In the genomic region with DNA sequence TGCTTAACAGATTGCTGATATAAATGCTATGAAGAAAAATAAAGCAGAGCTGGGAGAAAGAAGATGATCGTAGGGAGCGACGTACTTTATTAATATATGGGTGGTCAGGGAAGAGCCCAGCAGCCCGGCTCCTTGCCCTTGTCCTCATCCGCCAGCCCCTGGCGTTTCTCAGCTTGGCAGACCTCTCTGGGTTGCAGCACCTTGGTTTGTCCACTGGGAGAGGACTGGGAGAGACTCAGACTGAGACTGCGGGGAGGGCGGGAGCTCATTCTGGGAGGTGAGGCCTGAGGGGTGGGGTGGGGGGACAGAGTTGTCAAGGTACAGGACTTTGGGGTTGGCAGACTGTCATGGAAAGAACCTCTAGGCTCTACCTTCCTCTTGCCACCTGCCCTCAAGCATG, we compare ENCODE assay signal across 20 cellular contexts. TPM values are rescaled to one million over a fixed set of nuclear protein-coding genes. Genes with fewer than 3 reads are reported as not detected.
DNase-seq lines count a peak whose midpoint lies in the region; ATAC-seq and TF ChIP-seq lines count a peak whose summit lies in the region.
"Had no signal": no experiment of that assay in that cellular context is flagged by ENCODE, and none has a peak within 500 bp of the region (broad histone marks: within the 10 kb centered on the region; RNA-seq: fewer than 3 reads in every experiment).

No MANE protein-coding gene starts in this region.

- intact Hi-C loops in upper lobe of right lung (cut with DNase I) = no loop called here

- no peaks in the 10 kb centered on the region for H3K9me3 ChIP-seq in upper lobe of right lung
- H3K9me3 ChIP-seq: psoas muscle had no signal

- TF ChIP-seq CTCF in epithelial cell of esophagus (IDR thresholded peaks at IDR 0.05; ENCODE audit: insufficient read depth, low read depth, low read length, missing control alignments) (peak; percentile 10), upper lobe of right lung (IDR thresholded peaks at IDR 0.05) (no peak)

- peaks cover 36% of the 10 kb centered on the region for H3K4me1 ChIP-seq in upper lobe of right lung

- ATAC-seq in upper lobe of right lung (no peak), GM18519 (IDR thresholded peaks at IDR 0.05; ENCODE audit: low FRiP score, unreplicated experiment) (no peak)
- ATAC-seq: psoas muscle; stimulated activated naive B cell treated with anti-CD40 and anti-IgM and Interleukin-4, amounts not matched to agents 10 μg/mL and 1 μg/mL and 100 μg/mL, for 72 hours had no signal

- H3K27ac ChIP-seq in upper lobe of right lung = no peak overlapping the region
- H3K27ac ChIP-seq: psoas muscle had no signal

- no peaks in the 10 kb centered on the region for H3K27me3 ChIP-seq in upper lobe of right lung

- no peaks in the 10 kb centered on the region for H3K36me3 ChIP-seq in upper lobe of right lung

- peak; percentile 27 for DNase-seq in activated effector memory CD4-positive, alpha-beta T cell treated with anti-CD3 and anti-CD28 coated beads, Interleukin-2, amount 50 U/mL, for 16 hours
- DNase-seq in activated effector memory CD4-positive, alpha-beta T cell treated with Interleukin-2 at 50 U/mL for 16 hours = no peak
- DNase-seq in epithelial cell of esophagus (ENCODE audit: low read depth) (peak; percentile 39), upper lobe of right lung (peak; percentile 47), LoVo (ENCODE audit: low spot score) (no peak)
- DNase-seq: activated B cell treated with CpG ODN at 0.5 μM for 24 hours; HCEC 1CT; hippocampal formation; KG1; kidney glomerular epithelial cell; NCI-H1092; NCI-H2107; NCI-H524 treated with DMSO at 0.1 percent for 48 hours; Right ventricle myocardium superior; stimulated activated CD4-positive, alpha-beta T cell treated with anti-CD3 and anti-CD28 coated beads, Interleukin-12 subunit alpha, Interleukin-12 subunit beta, amount 100 ng/mL, for 4 hours; stimulated activated naive B cell treated with anti-CD40 and anti-IgM and Interleukin-4, amounts not matched to agents 10 μg/mL and 1 μg/mL and 100 μg/mL, for 72 hours had no signal

- H3K4me3 ChIP-seq in epithelial cell of esophagus (ENCODE audit: low read length) (no peak overlapping the region), upper lobe of right lung (no peak overlapping the region)
- H3K4me3 ChIP-seq: psoas muscle had no signal

RNA-seq across cellular contexts. Expression of a gene that starts 3.3 kb away (rescaled TPM):
- 1.3 TPM for total RNA-seq in upper lobe of right lung
- total RNA-seq: activated B cell treated with CpG ODN at 0.5 μM for 24 hours; activated T-helper 2 cell treated with anti-CD3 and anti-CD28 coated beads, Interferon-gamma antibody, Interleukin-2, Interleukin-4, amounts not matched to agents 10 μg/mL and 5 μg/mL and 100 μg/mL, durations not matched to agents 14 hours and 24 hours and 36 hours; mesothelial cell of epicardium had no signal

RNA-seq across cellular contexts. Expression of a gene that starts 6.7 kb away (rescaled TPM):
- total RNA-seq in upper lobe of right lung = 377 TPM

RNA-seq across cellular contexts. Expression of a gene that starts 11.6 kb away (rescaled TPM):
- not detected for total RNA-seq in upper lobe of right lung
- total RNA-seq: mesothelial cell of epicardium, psoas muscle, Right ventricle myocardium superior had no signal

RNA-seq across cellular contexts. Expression of a gene that starts 13.3 kb away (rescaled TPM):
- total RNA-seq in upper lobe of right lung = 5.6 TPM

RNA-seq across cellular contexts. Expression of a gene that starts 16.5 kb away (rescaled TPM):
- total RNA-seq in upper lobe of right lung = 1,046 TPM

Comparison
In these comparisons a context has a peak if more than half of its experiments do, and no peak if none do; other contexts are left out.
1. DNase-seq: peak in activated effector memory CD4-positive, alpha-beta T cell treated with anti-CD3 and anti-CD28 coated beads, Interleukin-2, amount 50 U/mL, for 16 hours (single experiment), epithelial cell of esophagus (single experiment) and upper lobe of right lung (single experiment); none in activated effector memory CD4-positive, alpha-beta T cell treated with Interleukin-2 at 50 U/mL for 16 hours (single experiment) and LoVo (single experiment).